In genomic region chr15:88624971-88625290, GRCh38 we compare ENCODE assay signal across 1 cellular context.
TF ChIP-seq lines count a peak whose summit lies in the region.

No MANE protein-coding gene starts in this region.

TF ChIP-seq in SK-N-SH treated with all-trans-retinoic acid at 6 μM for 48 hours, 23 proteins besides CTCF, POLR2A, EP300 and RAD21 (continued from another document):
- TF ChIP-seq TSHZ2 (CRISPR knock-in tag; IDR thresholded peaks at IDR 0.05) (no peak), ZC3H10 (CRISPR knock-in tag; IDR thresholded peaks at IDR 0.05) (no peak), POU6F1 (CRISPR knock-in tag; IDR thresholded peaks at IDR 0.05; ENCODE audit: borderline replicate concordance, low read depth) (no peak), ZFP30 (CRISPR knock-in tag; IDR thresholded peaks at IDR 0.05) (no peak), ESRRG (CRISPR knock-in tag; IDR thresholded peaks at IDR 0.05) (no peak), ZNF70 (CRISPR knock-in tag; IDR thresholded peaks at IDR 0.05) (no peak), ZNF565 (CRISPR knock-in tag; conservative IDR thresholded peaks at IDR 0.05; ENCODE audit: low read depth) (no peak), PATZ1 (CRISPR knock-in tag; IDR thresholded peaks at IDR 0.05; ENCODE audit: borderline replicate concordance) (no peak), ARNTL (CRISPR knock-in tag; IDR thresholded peaks at IDR 0.05; ENCODE audit: borderline replicate concordance, low read depth) (no peak)
TF ChIP-seq in SK-N-SH treated with all-trans-retinoic acid at 6 μM for 48 hours: peak in this region for 0.
